2 cellular contexts compared by ENCODE assay signal in the genomic region with DNA sequence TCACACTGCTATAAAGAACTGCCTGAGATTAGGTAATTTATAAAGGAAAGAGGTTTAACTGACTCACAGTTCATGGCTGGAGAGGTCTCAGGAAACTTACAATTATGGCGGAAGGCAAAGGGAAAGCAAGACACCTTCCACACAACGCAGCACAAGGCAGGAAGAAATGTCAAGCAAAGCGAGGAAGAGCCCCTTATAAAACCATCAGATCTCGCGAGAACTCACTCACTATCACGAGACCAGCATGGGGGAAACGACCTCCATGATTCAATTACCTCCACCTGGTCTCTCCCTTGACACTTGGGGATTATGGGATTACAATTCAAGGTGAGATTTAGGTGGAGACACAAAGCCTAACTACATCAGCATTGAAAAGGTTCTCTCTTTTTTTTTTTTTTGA.
TF ChIP-seq lines count a peak whose summit lies in the region.

No MANE protein-coding gene starts in this region.

TF ChIP-seq in endothelial cell of umbilical vein, 7 proteins besides CTCF, POLR2A, EP300 and RAD21:
- TF ChIP-seq POLR2AphosphoS5 (IDR thresholded peaks at IDR 0.05; ENCODE audit: insufficient read depth, low read depth, low read length), result no peak
- TF ChIP-seq, protein P1, sequence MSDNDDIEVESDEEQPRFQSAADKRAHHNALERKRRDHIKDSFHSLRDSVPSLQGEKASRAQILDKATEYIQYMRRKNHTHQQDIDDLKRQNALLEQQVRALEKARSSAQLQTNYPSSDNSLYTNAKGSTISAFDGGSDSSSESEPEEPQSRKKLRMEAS (IDR thresholded peaks at IDR 0.05; ENCODE audit: insufficient read depth, insufficient read length), result no peak
- no peak for TF ChIP-seq EZH2 (IDR thresholded peaks at IDR 0.05; ENCODE audit: borderline replicate concordance, low read depth, low read length, severe bottlenecking)
- TF ChIP-seq GATA2 (IDR thresholded peaks at IDR 0.05; ENCODE audit: insufficient read depth, insufficient read length, low read depth, low read length), result no peak
- no peak for TF ChIP-seq JUN (IDR thresholded peaks at IDR 0.05; ENCODE audit: borderline replicate concordance, insufficient read depth, insufficient read length, low read depth)
- TF ChIP-seq FOS (IDR thresholded peaks at IDR 0.05; ENCODE audit: borderline replicate concordance, insufficient read depth, low read length), result no peak
- TF ChIP-seq MYC (IDR thresholded peaks at IDR 0.05; ENCODE audit: low read depth, low read length), result no peak
TF ChIP-seq in endothelial cell of umbilical vein: peak in this region for 0.

TF ChIP-seq in SK-N-SH, 30 proteins besides CTCF, POLR2A, EP300 and RAD21:
- TF ChIP-seq, protein P2, sequence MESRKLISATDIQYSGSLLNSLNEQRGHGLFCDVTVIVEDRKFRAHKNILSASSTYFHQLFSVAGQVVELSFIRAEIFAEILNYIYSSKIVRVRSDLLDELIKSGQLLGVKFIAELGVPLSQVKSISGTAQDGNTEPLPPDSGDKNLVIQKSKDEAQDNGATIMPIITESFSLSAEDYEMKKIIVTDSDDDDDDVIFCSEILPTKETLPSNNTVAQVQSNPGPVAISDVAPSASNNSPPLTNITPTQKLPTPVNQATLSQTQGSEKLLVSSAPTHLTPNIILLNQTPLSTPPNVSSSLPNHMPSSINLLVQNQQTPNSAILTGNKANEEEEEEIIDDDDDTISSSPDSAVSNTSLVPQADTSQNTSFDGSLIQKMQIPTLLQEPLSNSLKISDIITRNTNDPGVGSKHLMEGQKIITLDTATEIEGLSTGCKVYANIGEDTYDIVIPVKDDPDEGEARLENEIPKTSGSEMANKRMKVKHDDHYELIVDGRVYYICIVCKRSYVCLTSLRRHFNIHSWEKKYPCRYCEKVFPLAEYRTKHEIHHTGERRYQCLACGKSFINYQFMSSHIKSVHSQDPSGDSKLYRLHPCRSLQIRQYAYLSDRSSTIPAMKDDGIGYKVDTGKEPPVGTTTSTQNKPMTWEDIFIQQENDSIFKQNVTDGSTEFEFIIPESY (IDR thresholded peaks at IDR 0.05; ENCODE audit: borderline replicate concordance, low read depth), result no peak
- TF ChIP-seq RXRA (IDR thresholded peaks at IDR 0.05; ENCODE audit: borderline replicate concordance, low read depth) (no peak), TEAD4 (IDR thresholded peaks at IDR 0.05; ENCODE audit: borderline replicate concordance, insufficient read depth) (no peak), NFIC (IDR thresholded peaks at IDR 0.05; ENCODE audit: borderline replicate concordance) (no peak), MEF2A (IDR thresholded peaks at IDR 0.05; ENCODE audit: borderline replicate concordance, low read depth) (no peak), YY1 (IDR thresholded peaks at IDR 0.05; ENCODE audit: low read depth) (no peak)
- TF ChIP-seq, protein P3, sequence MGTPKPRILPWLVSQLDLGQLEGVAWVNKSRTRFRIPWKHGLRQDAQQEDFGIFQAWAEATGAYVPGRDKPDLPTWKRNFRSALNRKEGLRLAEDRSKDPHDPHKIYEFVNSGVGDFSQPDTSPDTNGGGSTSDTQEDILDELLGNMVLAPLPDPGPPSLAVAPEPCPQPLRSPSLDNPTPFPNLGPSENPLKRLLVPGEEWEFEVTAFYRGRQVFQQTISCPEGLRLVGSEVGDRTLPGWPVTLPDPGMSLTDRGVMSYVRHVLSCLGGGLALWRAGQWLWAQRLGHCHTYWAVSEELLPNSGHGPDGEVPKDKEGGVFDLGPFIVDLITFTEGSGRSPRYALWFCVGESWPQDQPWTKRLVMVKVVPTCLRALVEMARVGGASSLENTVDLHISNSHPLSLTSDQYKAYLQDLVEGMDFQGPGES (IDR thresholded peaks at IDR 0.05; ENCODE audit: low read depth, low read length), result no peak
